In the genomic region with DNA sequence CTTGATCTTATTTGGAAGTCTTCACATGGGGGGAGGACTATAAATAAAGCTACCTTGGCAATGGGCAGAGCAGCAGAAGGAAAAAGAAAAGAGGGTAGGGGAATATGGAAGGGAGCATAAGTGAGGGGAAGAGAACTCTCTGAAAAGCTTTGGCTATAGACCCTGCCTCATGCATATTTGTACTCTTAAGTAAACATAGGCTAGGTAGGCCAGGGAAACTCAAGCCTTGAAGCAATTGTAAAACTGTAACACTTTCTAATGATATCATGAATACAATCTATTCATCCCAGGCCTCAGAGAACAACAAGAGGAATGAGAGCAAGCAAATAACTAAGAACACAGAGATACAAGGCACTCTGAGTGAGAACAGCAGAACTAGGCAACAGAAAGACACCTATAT, we compare ENCODE assay signal across 12 cellular contexts. TPM values are rescaled to one million over a fixed set of nuclear protein-coding genes. Genes with fewer than 3 reads are reported as not detected.
DNase-seq lines count a peak whose midpoint lies in the region; ATAC-seq and TF ChIP-seq lines count a peak whose summit lies in the region.
"Had no signal": no experiment of that assay in that cellular context is flagged by ENCODE, and none has a peak within 500 bp of the region (broad histone marks: within the 10 kb centered on the region; RNA-seq: fewer than 3 reads in every experiment).

No MANE protein-coding gene starts in this region.

- POLR2A ChIA-PET in PC-9 (lab: Charles Lee; ENCODE audit: unreplicated experiment) = interaction anchor here (0.7 kb wide), 1 partner anchor 11 kb away, joined by 10 read pairs; no protein-coding TSS in a partner anchor

- H3K27me3 ChIP-seq in H9 (ENCODE audit: insufficient read depth, low read length) (no peaks in the 10 kb centered on the region), PC-9 (ENCODE audit: insufficient read depth, low read depth) (no peaks in the 10 kb centered on the region), testis (no peaks in the 10 kb centered on the region)

- H3K4me1 ChIP-seq in H9 (ENCODE audit: insufficient read depth, low read length) = peaks cover 2% of the 10 kb centered on the region; the same call in 1 of the 2 replicates
- peaks cover 6% of the 10 kb centered on the region; the same call in 1 of the 2 replicates for H3K4me1 ChIP-seq in PC-9 (replicated peaks; ENCODE audit: insufficient read depth)
- H3K4me1 ChIP-seq in testis = peaks cover 41% of the 10 kb centered on the region

- H3F3A ChIP-seq in PC-9 (ENCODE audit: insufficient read depth, low read depth) = peaks cover 6% of the 10 kb centered on the region; the same call in 1 of the 2 replicates

- intact Hi-C loops in PC-9 (cut with micrococcal nuclease; ENCODE audit: unreplicated experiment) (no loop called here), testis (cut with DNase I; ENCODE audit: low total_unique reads) (no loop called here)

- no peaks in the 10 kb centered on the region for H3K27me3 Mint-ChIP-seq in H9 (ENCODE audit: low read depth)
- H3K27me3 Mint-ChIP-seq in immature natural killer cell (ENCODE audit: low read depth in 3 of 3) = peaks cover 0 to 3% (median 0%) of the 10 kb centered on the region in 3 donors

- no TSS peak for BruUV-seq in PC-9 (replicated peaks; lab: Mats Ljungman, UMichigan)

- no peak overlapping the region for H2AFZ ChIP-seq in H9 (ENCODE audit: low read length)
- H2AFZ ChIP-seq in PC-9 = no peak overlapping the region

- peaks cover 0 to 2% of the 10 kb centered on the region in 2 experiments; a peak in 1 of 5 replicates for H3K9me3 Mint-ChIP-seq in H9
- H3K9me3 Mint-ChIP-seq in immature natural killer cell = no peaks in the 10 kb centered on the region
- H3K9me3 Mint-ChIP-seq: T-helper 1 cell treated with Interleukin-12 subunit alpha and Interleukin-12 subunit beta and Interleukin-4 antibody, amounts not matched to agents 30 μg/mL and 1 μg/mL, for 36 hours had no signal

- H4K20me1 ChIP-seq in H9 (ENCODE audit: control insufficient read depth, insufficient read depth, insufficient read length) = no peaks in the 10 kb centered on the region
- no peaks in the 10 kb centered on the region for H4K20me1 ChIP-seq in PC-9 (ENCODE audit: insufficient read depth)

- H2BK5ac ChIP-seq in H9 (ENCODE audit: insufficient read length, low read length) = no peak overlapping the region

- H3K56ac ChIP-seq in H9 (ENCODE audit: insufficient read length, low read depth, low read length) = no peak overlapping the region

- H3K9ac ChIP-seq in H9 (ENCODE audit: extremely low read depth, insufficient read length, low read length) = no peak overlapping the region

- H3K23ac ChIP-seq in H9 (ENCODE audit: insufficient read length, low read depth, low read length) = no peak overlapping the region

- CTCF ChIA-PET in PC-9 (lab: Charles Lee) = no interaction called here

- no peak overlapping the region for H3K27ac ChIP-seq in H9 (ENCODE audit: insufficient read length, low read depth, low read length)
- H3K27ac ChIP-seq in PC-9 = 0 out of 2 replicates have a peak overlapping the region, but pooled peaks have one; percentile 25
- H3K27ac ChIP-seq in testis = peak overlapping the region; percentile 6 to 73

- no peak overlapping the region for H4K91ac ChIP-seq in H9 (ENCODE audit: insufficient read length, low read depth, low read length)

- H3K9me2 ChIP-seq in PC-9 (ENCODE audit: insufficient read depth) = no peaks in the 10 kb centered on the region

- peak overlapping the region in 2 of 3 experiments; percentile 21 to 78; a peak in 3 of 7 replicates for H3K27ac Mint-ChIP-seq in H9
- peak overlapping the region; percentile 2 to 68 (median 50) for H3K27ac Mint-ChIP-seq in immature natural killer cell
- H3K27ac Mint-ChIP-seq: activated T-helper 2 cell treated with anti-CD3 and anti-CD28 coated beads, Interferon-gamma antibody, Interleukin-2, Interleukin-4, amounts not matched to agents 10 μg/mL and 5 μg/mL and 100 μg/mL, durations not matched to agents 14 hours and 24 hours and 36 hours; T-helper 1 cell treated with Interleukin-12 subunit alpha and Interleukin-12 subunit beta and Interleukin-4 antibody, amounts not matched to agents 30 μg/mL and 1 μg/mL, for 36 hours had no signal

- H2BK15ac ChIP-seq in H9 (ENCODE audit: low read depth, low read length) = no peak overlapping the region

- no peak overlapping the region for H3T11ph ChIP-seq in H9 (ENCODE audit: low read length)

- H3K9me3 ChIP-seq in H9 (ENCODE audit: control insufficient read depth, low read depth, low read length) = no peaks in the 10 kb centered on the region
- H3K9me3 ChIP-seq in PC-9 (ENCODE audit: insufficient read depth, low read depth) = no peaks in the 10 kb centered on the region
- no peaks in the 10 kb centered on the region for H3K9me3 ChIP-seq in testis

- no peak overlapping the region for H3K14ac ChIP-seq in H9 (ENCODE audit: insufficient read depth, low read length)

- no peak overlapping the region for H3K18ac ChIP-seq in H9 (ENCODE audit: insufficient read length, low read depth, low read length)

- H3K4me3 Mint-ChIP-seq in H9 = peak overlapping the region in 1 of 2 experiments; percentile 12; a peak in 1 of 5 replicates
- H3K4me3 Mint-ChIP-seq in immature natural killer cell = peak overlapping the region in 1 of 5 donors; percentile 10
- H3K4me3 Mint-ChIP-seq: T-helper 1 cell treated with Interleukin-12 subunit alpha and Interleukin-12 subunit beta and Interleukin-4 antibody, amounts not matched to agents 30 μg/mL and 1 μg/mL, for 36 hours had no signal

- no peak overlapping the region for H2BK20ac ChIP-seq in H9 (ENCODE audit: low read depth, low read length, poor library complexity, severe bottlenecking)

- no peak for ATAC-seq in HG03354 (IDR thresholded peaks at IDR 0.05; ENCODE audit: poor library complexity, severe bottlenecking, unreplicated experiment)

- no peak overlapping the region for H3K4me3 ChIP-seq in PC-9
- no peak overlapping the region for H3K4me3 ChIP-seq in testis

- H3K79me2 ChIP-seq in H9 (ENCODE audit: insufficient read depth, low read length) (peaks cover 2% of the 10 kb centered on the region; the same call in 1 of the 2 replicates), PC-9 (ENCODE audit: low read depth) (peaks cover 78% of the 10 kb centered on the region)

- TF ChIP-seq CTCF in H9 (conservative IDR thresholded peaks at IDR 0.05) = no peak
- TF ChIP-seq CTCF in PC-9 (conservative IDR thresholded peaks at IDR 0.05) = no peak
- TF ChIP-seq CTCF in testis (IDR thresholded peaks at IDR 0.05) = no peak

- H3K36me3 ChIP-seq in PC-9 (ENCODE audit: low read depth) (no peaks in the 10 kb centered on the region), testis (ENCODE audit: low read depth, missing control alignments) (no peaks in the 10 kb centered on the region)

- no peak overlapping the region for H4K8ac ChIP-seq in H9 (replicated peaks; ENCODE audit: insufficient read length, low read depth, low read length)

- H3K23me2 ChIP-seq in H9 (ENCODE audit: insufficient read length, low read depth, low read length, poor library complexity, severe bottlenecking) = no peaks in the 10 kb centered on the region

- H2BK120ac ChIP-seq in H9 (ENCODE audit: low read depth, low read length, poor library complexity, severe bottlenecking) = no peak overlapping the region

- H3K79me1 ChIP-seq in H9 (ENCODE audit: insufficient read depth, low read depth, low read length, poor library complexity, severe bottlenecking) = no peaks in the 10 kb centered on the region

- H3K4me2 ChIP-seq in H9 (ENCODE audit: insufficient read depth, insufficient read length, low read length) = no peak overlapping the region
- no peak overlapping the region for H3K4me2 ChIP-seq in PC-9

- H2BK12ac ChIP-seq in H9 (ENCODE audit: insufficient read length, low read depth, low read length) = no peak overlapping the region

- H2AK5ac ChIP-seq in H9 (ENCODE audit: insufficient read length, low read length) = no peak overlapping the region

- DNase-seq in H9 (no peak), PC-9 (no peak), immature natural killer cell (no peak), testis (no peak), A172 (ENCODE audit: low spot score) (no peak)
- no peak for DNase-seq in stimulated activated CD4-positive, alpha-beta T cell treated with anti-CD3 and anti-CD28 coated beads, Interleukin-15, amount 100 ng/mL, for 24 hours
- DNase-seq: NCI-H524 treated with DMSO at 0.1 percent for 48 hours; stimulated activated CD4-positive, alpha-beta T cell treated with anti-CD3 and anti-CD28 coated beads, Interleukin-4, amount 100 ng/mL, for 4 hours; stimulated activated naive CD4-positive, alpha-beta T cell treated with Interleukin-2 at 50 U/mL for 16 hours had no signal

- H3K4me1 Mint-ChIP-seq in H9 (peaks cover 56 to 65% of the 10 kb centered on the region in 2 experiments), immature natural killer cell (peaks cover 76 to 95% of the 10 kb centered on the region in 2 donors)

- no peak for TF ChIP-seq POLR2A in testis (IDR thresholded peaks at IDR 0.05)

- H3K36me3 Mint-ChIP-seq in H9 (ENCODE audit: insufficient read depth in 1 of 3, low read depth in 3 of 3) = peaks cover 0 to 8% (median 2%) of the 10 kb centered on the region in 3 experiments; a peak in 2 of 7 replicates
- H3K36me3 Mint-ChIP-seq in immature natural killer cell = no peaks in the 10 kb centered on the region

- H4K5ac ChIP-seq in H9 (ENCODE audit: insufficient read length, low read depth, low read length) = no peak overlapping the region

- H3K4ac ChIP-seq in H9 (ENCODE audit: low read depth, low read length) = no peak overlapping the region

RNA-seq across cellular contexts. Expression of a gene that starts 20.4 kb away (rescaled TPM):
- total RNA-seq in H9 (2021) (26.7 and 32.0 TPM in 2 replicates), PC-9 (2021) (51.6 and 55.6 TPM in 2 replicates), testis (100 to 1,000 TPM; 188 to 195 TPM)
- polyA plus RNA-seq in immature natural killer cell (10 to 100 TPM in 2 of 3 donors, 1 to 10 TPM in 1; 7.6 to 44.0 (median 18.6) TPM), testis (ENCODE audit: insufficient read depth, low read depth, low replicate concordance) (69.8 TPM)
- total RNA-seq in A172 (2014; rRNA removed; shearing (Covaris generic)) = 22.6 and 23.7 TPM in 2 replicates
